ENCODE assay signal across 22 cellular contexts in the genomic region with DNA sequence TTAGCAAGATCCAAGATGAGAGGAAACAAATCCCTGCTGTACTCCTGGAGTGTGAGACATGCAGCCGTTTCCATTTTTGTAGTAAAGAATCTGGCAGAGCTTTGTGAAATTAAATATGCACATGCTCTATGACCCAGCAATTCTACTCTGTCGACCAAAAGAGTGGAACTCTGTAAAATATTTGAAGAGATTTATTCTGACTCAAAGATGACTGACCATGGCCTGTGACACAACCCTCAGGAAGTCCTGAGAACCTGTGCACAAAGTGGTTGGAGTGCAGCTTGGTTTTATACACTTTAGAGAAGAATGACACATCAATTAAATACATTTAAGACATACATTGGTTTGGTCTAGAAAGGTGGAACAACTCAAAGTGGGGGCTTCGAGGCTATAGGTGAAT. TPM values are rescaled to one million over a fixed set of nuclear protein-coding genes. Genes with fewer than 3 reads are reported as not detected.
"Had no signal": no experiment of that assay in that cellular context is flagged by ENCODE, and none has a peak within 500 bp of the region (broad histone marks: within the 10 kb centered on the region; RNA-seq: fewer than 3 reads in every experiment).

No MANE protein-coding gene starts in this region.

- H3K4me1 Mint-ChIP-seq: naive thymus-derived CD8-positive, alpha-beta T cell had no signal

- H3K4me1 ChIP-seq: heart left ventricle, right atrium auricular region, sigmoid colon, uterus had no signal

- H3K4me3 ChIP-seq: coronary artery, heart left ventricle, right atrium auricular region, sigmoid colon, uterus had no signal

- H3K27ac ChIP-seq: coronary artery, heart left ventricle, neutrophil, right atrium auricular region, sigmoid colon, uterus had no signal

- FAIRE-seq: small intestine had no signal

- H3K4me3 Mint-ChIP-seq: naive thymus-derived CD8-positive, alpha-beta T cell had no signal

- ATAC-seq: heart left ventricle; naive thymus-derived CD8-positive, alpha-beta T cell had no signal

- H3K9me3 ChIP-seq: neutrophil, sigmoid colon, uterus had no signal

- H3K27ac Mint-ChIP-seq: naive thymus-derived CD8-positive, alpha-beta T cell had no signal

- DNase-seq: effector CD4-positive, alpha-beta T cell; foreskin melanocyte; heart left ventricle; hippocampal formation; mammary epithelial cell; naive thymus-derived CD8-positive, alpha-beta T cell; posterior cingulate gyrus; sigmoid colon; small intestine; stimulated activated CD4-positive, alpha-beta T cell treated with anti-CD3 and anti-CD28 coated beads, Interleukin-12 subunit alpha, Interleukin-12 subunit beta, amount 100 ng/mL, for 4 hours; stimulated activated naive CD4-positive, alpha-beta T cell treated with Interleukin-2 at 50 U/mL for 16 hours; trophoblast cell; uterus had no signal

- H3K27me3 ChIP-seq: right atrium auricular region, sigmoid colon, uterus had no signal

- H3K36me3 ChIP-seq: heart left ventricle, neutrophil, right atrium auricular region, sigmoid colon, uterus had no signal

RNA-seq across cellular contexts. Expression of gene AQP10, which starts 32.2 kb away (rescaled TPM):
- total RNA-seq: dermis microvascular lymphatic vessel endothelial cell; kidney epithelial cell; lower leg skin; mammary epithelial cell; mesenteric fat pad; naive thymus-derived CD8-positive, alpha-beta T cell; osteoblast; right atrium auricular region; sigmoid colon; uterus had no signal
- polyA plus RNA-seq: mammary epithelial cell; naive thymus-derived CD8-positive, alpha-beta T cell; neural cell; sigmoid colon had no signal
